In the genomic region with DNA sequence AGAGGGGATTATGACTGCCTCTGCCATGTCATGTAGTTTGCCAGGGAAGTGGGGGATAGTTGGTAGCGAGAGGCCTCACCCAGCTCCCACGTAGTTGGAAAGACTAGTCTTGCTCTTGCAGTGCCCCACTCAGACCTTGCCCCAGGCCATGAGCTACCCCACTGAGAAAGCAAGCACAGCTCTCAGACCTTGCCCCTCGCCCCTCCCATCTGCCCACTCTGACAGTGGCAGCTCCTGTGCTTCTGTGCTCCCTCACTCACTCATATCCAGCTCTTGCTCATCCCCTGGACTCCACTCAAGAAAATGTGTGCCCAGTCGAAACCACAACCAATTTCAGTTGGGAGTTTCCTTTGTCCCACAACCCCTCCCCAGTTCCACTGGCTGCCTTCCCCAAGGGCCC, we compare ENCODE assay signal across 24 cellular contexts. TPM values are rescaled to one million over a fixed set of nuclear protein-coding genes. Genes with fewer than 3 reads are reported as not detected.
"Had no signal": no experiment of that assay in that cellular context is flagged by ENCODE, and none has a peak within 500 bp of the region (broad histone marks: within the 10 kb centered on the region; RNA-seq: fewer than 3 reads in every experiment).

No MANE protein-coding gene starts in this region.

- H3K9me3 Mint-ChIP-seq: stimulated activated effector memory CD8-positive, alpha-beta T cell treated with anti-CD3 and anti-CD28 coated beads, Interleukin-12 subunit alpha, Interleukin-12 subunit beta, amount 100 ng/mL, for 72 hours had no signal

- H3K4me1 Mint-ChIP-seq: activated B cell treated with CpG ODN at 0.5 μM for 24 hours; activated CD8-positive, alpha-beta memory T cell treated with anti-CD3 and anti-CD28 coated beads, Interleukin-2, amount 10 ng/mL, durations not matched to agents 7 days and 5 days; naive thymus-derived CD4-positive, alpha-beta T cell; stimulated activated effector memory CD8-positive, alpha-beta T cell treated with anti-CD3 and anti-CD28 coated beads, Interleukin-12 subunit alpha, Interleukin-12 subunit beta, amount 100 ng/mL, for 72 hours had no signal

- H3K4me3 Mint-ChIP-seq: activated B cell treated with CpG ODN at 0.5 μM for 24 hours; activated CD8-positive, alpha-beta memory T cell treated with anti-CD3 and anti-CD28 coated beads, Interleukin-2, amount 10 ng/mL, durations not matched to agents 7 days and 5 days; activated CD8-positive, alpha-beta T cell treated with anti-CD3 and anti-CD28 coated beads for 36 hours; activated T-cell treated with anti-CD3 and anti-CD28 coated beads, Interleukin-2, amount 50 U/mL, for 72 hours; naive thymus-derived CD4-positive, alpha-beta T cell; stimulated activated effector memory CD8-positive, alpha-beta T cell treated with anti-CD3 and anti-CD28 coated beads, Interleukin-12 subunit alpha, Interleukin-12 subunit beta, amount 100 ng/mL, for 72 hours; stimulated activated naive CD8-positive, alpha-beta T cell treated with anti-CD3 and anti-CD28 coated beads, Interleukin-15, Interleukin-2, amounts not matched to agents 100 ng/mL and 50 ng/mL, for 24 hours had no signal

- DNase-seq: activated B cell treated with CpG ODN at 0.5 μM for 24 hours; activated CD4-positive, alpha-beta T cell treated with anti-CD3 and anti-CD28 coated beads, Interleukin-2, amount 50 U/mL, for 1 hour; activated CD8-positive, alpha-beta memory T cell treated with anti-CD3 and anti-CD28 coated beads, Interleukin-2, amount 10 ng/mL, durations not matched to agents 7 days and 5 days; activated CD8-positive, alpha-beta T cell treated with anti-CD3 and anti-CD28 coated beads for 36 hours; activated naive CD4-positive, alpha-beta T cell; activated T-cell treated with anti-CD3 and anti-CD28 coated beads for 4 hours; activated T-cell treated with anti-CD3 and anti-CD28 coated beads, Interleukin-2, amount 50 U/mL, for 72 hours; central memory CD4-positive, alpha-beta T cell; dermis blood vessel endothelial cell; effector CD4-positive, alpha-beta T cell; esophagus squamous epithelium; islet precursor cell; mammary epithelial cell; midbrain; naive thymus-derived CD4-positive, alpha-beta T cell; nucleus accumbens; right lobe of liver; stimulated activated CD4-positive, alpha-beta T cell treated with anti-CD3 and anti-CD28 coated beads, Interleukin-12 subunit alpha, Interleukin-12 subunit beta, amount 100 ng/mL, for 4 hours; stimulated activated CD4-positive, alpha-beta T cell treated with anti-CD3 and anti-CD28 coated beads, Interleukin-4, amount 100 ng/mL, for 24 hours; T-helper 2 cell; upper lobe of left lung had no signal

- H3K36me3 Mint-ChIP-seq: activated CD8-positive, alpha-beta memory T cell treated with anti-CD3 and anti-CD28 coated beads, Interleukin-2, amount 10 ng/mL, durations not matched to agents 7 days and 5 days; naive thymus-derived CD4-positive, alpha-beta T cell; stimulated activated effector memory CD8-positive, alpha-beta T cell treated with anti-CD3 and anti-CD28 coated beads, Interleukin-12 subunit alpha, Interleukin-12 subunit beta, amount 100 ng/mL, for 72 hours had no signal

- H3K27ac Mint-ChIP-seq: activated B cell treated with CpG ODN at 0.5 μM for 24 hours; activated CD8-positive, alpha-beta memory T cell treated with anti-CD3 and anti-CD28 coated beads, Interleukin-2, amount 10 ng/mL, durations not matched to agents 7 days and 5 days; activated CD8-positive, alpha-beta T cell treated with anti-CD3 and anti-CD28 coated beads for 36 hours; activated naive CD4-positive, alpha-beta T cell treated with anti-CD3 and anti-CD28 coated beads, Interleukin-2, amount 50 U/mL, for 72 hours; activated T-cell treated with anti-CD3 and anti-CD28 coated beads, Interleukin-2, amount 50 U/mL, for 72 hours; stimulated activated effector memory CD8-positive, alpha-beta T cell treated with anti-CD3 and anti-CD28 coated beads, Interleukin-12 subunit alpha, Interleukin-12 subunit beta, amount 100 ng/mL, for 72 hours; stimulated activated naive CD8-positive, alpha-beta T cell treated with anti-CD3 and anti-CD28 coated beads, Interleukin-15, Interleukin-2, amounts not matched to agents 100 ng/mL and 50 ng/mL, for 24 hours had no signal

- ATAC-seq: activated CD8-positive, alpha-beta memory T cell treated with anti-CD3 and anti-CD28 coated beads, Interleukin-2, amount 10 ng/mL, durations not matched to agents 7 days and 5 days; activated CD8-positive, alpha-beta T cell treated with anti-CD3 and anti-CD28 coated beads for 36 hours; activated naive CD4-positive, alpha-beta T cell treated with anti-CD3 and anti-CD28 coated beads, Interleukin-2, amount 50 U/mL, for 72 hours; activated T-cell treated with anti-CD3 and anti-CD28 coated beads, Interleukin-2, amount 50 U/mL, for 72 hours; naive thymus-derived CD4-positive, alpha-beta T cell; right lobe of liver; stimulated activated effector memory CD8-positive, alpha-beta T cell treated with anti-CD3 and anti-CD28 coated beads, Interleukin-12 subunit alpha, Interleukin-12 subunit beta, amount 100 ng/mL, for 72 hours had no signal

RNA-seq across cellular contexts. Expression of a gene that starts 55.5 kb away (rescaled TPM):
- total RNA-seq: activated B cell treated with CpG ODN at 0.5 μM for 24 hours; activated CD8-positive, alpha-beta memory T cell treated with anti-CD3 and anti-CD28 coated beads, Interleukin-2, amount 10 ng/mL, durations not matched to agents 7 days and 5 days; activated CD8-positive, alpha-beta T cell treated with anti-CD3 and anti-CD28 coated beads for 36 hours; activated T-cell treated with anti-CD3 and anti-CD28 coated beads, Interleukin-2, amount 50 U/mL, for 72 hours; naive thymus-derived CD4-positive, alpha-beta T cell had no signal
